ENCODE assay signal across 11 cellular contexts in genomic region chr13:78680611-78681010, GRCh38.
"Had no signal": no experiment of that assay in that cellular context is flagged by ENCODE, and none has a peak within 500 bp of the region (broad histone marks: within the 10 kb centered on the region; RNA-seq: fewer than 3 reads in every experiment).

No MANE protein-coding gene starts in this region.

- H3K27ac Mint-ChIP-seq: memory B cell; naive thymus-derived CD8-positive, alpha-beta T cell; stimulated activated naive B cell treated with anti-CD40 and anti-IgM and Interleukin-4, amounts not matched to agents 10 μg/mL and 1 μg/mL and 100 μg/mL, for 72 hours had no signal

- DNase-seq: activated CD4-positive, CD25-positive, alpha-beta regulatory T cell treated with anti-CD3 and anti-CD28 coated beads, Interleukin-2, amount 50 U/mL, for 72 hours; activated naive CD4-positive, alpha-beta T cell treated with Interleukin-2 at 50 U/mL for 16 hours; activated T-cell treated with anti-CD3 and anti-CD28 coated beads for 4 hours; foreskin melanocyte; left ventricle myocardium inferior; naive thymus-derived CD8-positive, alpha-beta T cell; occipital lobe; stimulated activated CD4-positive, alpha-beta T cell treated with anti-CD3 and anti-CD28 coated beads, Interleukin-2, amount 100 ng/mL, for 48 hours; stimulated activated naive B cell treated with anti-CD40 and anti-IgM and Interleukin-4, amounts not matched to agents 10 μg/mL and 1 μg/mL and 100 μg/mL, for 72 hours; tibial artery had no signal

- H3K36me3 Mint-ChIP-seq: memory B cell; stimulated activated naive B cell treated with anti-CD40 and anti-IgM and Interleukin-4, amounts not matched to agents 10 μg/mL and 1 μg/mL and 100 μg/mL, for 72 hours had no signal

- H3K4me3 Mint-ChIP-seq: memory B cell; naive thymus-derived CD8-positive, alpha-beta T cell; stimulated activated naive B cell treated with anti-CD40 and anti-IgM and Interleukin-4, amounts not matched to agents 10 μg/mL and 1 μg/mL and 100 μg/mL, for 72 hours had no signal

- ATAC-seq: naive thymus-derived CD8-positive, alpha-beta T cell; stimulated activated naive B cell treated with anti-CD40 and anti-IgM and Interleukin-4, amounts not matched to agents 10 μg/mL and 1 μg/mL and 100 μg/mL, for 72 hours had no signal

- H3K4me1 Mint-ChIP-seq: memory B cell; naive thymus-derived CD8-positive, alpha-beta T cell; stimulated activated naive B cell treated with anti-CD40 and anti-IgM and Interleukin-4, amounts not matched to agents 10 μg/mL and 1 μg/mL and 100 μg/mL, for 72 hours had no signal
